Comparison of ENCODE assay signal across 25 cellular contexts in genomic region chr11:132982769-132983168, GRCh38.
A peak's percentile ranks its signal among the peaks of the same experiment; 100 is the strongest.
DNase-seq lines count a peak whose midpoint lies in the region; FAIRE-seq and TF ChIP-seq lines count a peak whose summit lies in the region.
"Had no signal": no experiment of that assay in that cellular context is flagged by ENCODE, and none has a peak within 500 bp of the region (broad histone marks: within the 10 kb centered on the region; RNA-seq: fewer than 3 reads in every experiment).

No MANE protein-coding gene starts in this region.

- peak; percentile 57 for DNase-seq in NCI-H345 (lab: John Stamatoyannopoulos, UW)
- no peak for DNase-seq in NCI-H345 treated with DMSO at 0.1 percent for 48 hours (lab: John Stamatoyannopoulos, UW; ENCODE audit: unreplicated experiment)
- DNase-seq in NCI-H1105 (lab: John Stamatoyannopoulos, UW), result peak; percentile 91
- peak; percentile 12 for DNase-seq in astrocyte (ENCODE audit: low read depth)
- DNase-seq in neural progenitor cell (ENCODE audit: low spot score), result peak; percentile 46
- DNase-seq in HuH-7 (ENCODE audit: low spot score), result no peak
- DNase-seq in activated effector memory CD4-positive, alpha-beta T cell treated with Interleukin-2 at 50 U/mL for 16 hours, result no peak
- DNase-seq: C1 segment of cervical spinal cord; CD8-positive, alpha-beta T cell; DMS 273 treated with DMSO at 0.1 percent for 48 hours; DND-41; H7; MV-4-11; NCI-H1417 treated with DMSO at 0.1 percent for 48 hours; NCI-H187 treated with DMSO at 0.1 percent for 48 hours; NCI-H2171 treated with DMSO at 0.1 percent for 48 hours; NCI-H446; NCI-H526; Right ventricle myocardium superior; RPMI8226; T-cell had no signal

- H3K9me3 Mint-ChIP-seq in astrocyte (ENCODE audit: unreplicated experiment) (no peaks in the 10 kb centered on the region), neural progenitor cell (no peaks in the 10 kb centered on the region)
- H3K9me3 Mint-ChIP-seq: CD8-positive, alpha-beta T cell had no signal

- no peak overlapping the region for H2AFZ ChIP-seq in astrocyte (ENCODE audit: low read depth, low read length)
- no peak overlapping the region for H2AFZ ChIP-seq in neural progenitor cell (replicated peaks)

- H3K36me3 ChIP-seq in astrocyte (ENCODE audit: insufficient read depth, low read length), result no peaks in the 10 kb centered on the region
- H3K36me3 ChIP-seq in neural progenitor cell, result no peaks in the 10 kb centered on the region
- H3K36me3 ChIP-seq: SJSA1 had no signal

- H3K9ac ChIP-seq in astrocyte (ENCODE audit: low read length) (no peak overlapping the region), neural progenitor cell (no peak overlapping the region)

- no peak for TF ChIP-seq CTCF in astrocyte (IDR thresholded peaks at IDR 0.05; ENCODE audit: insufficient read depth, low read depth, low read length)
- no peak for TF ChIP-seq CTCF in neural progenitor cell (IDR thresholded peaks at IDR 0.05)

- H3K27ac Mint-ChIP-seq in astrocyte (ENCODE audit: unreplicated experiment) (no peak overlapping the region), neural progenitor cell (no peak overlapping the region)
- H3K27ac Mint-ChIP-seq: CD8-positive, alpha-beta T cell; T-cell had no signal

- no peak overlapping the region for H3K4me3 ChIP-seq in astrocyte (ENCODE audit: insufficient read depth, low read depth, low read length)
- H3K4me3 ChIP-seq in neural progenitor cell, result no peak overlapping the region
- H3K4me3 ChIP-seq: A549, SJSA1 had no signal

- H3K4me2 ChIP-seq in astrocyte (ENCODE audit: low read length) (no peak overlapping the region), neural progenitor cell (no peak overlapping the region)
- H3K4me2 ChIP-seq: A549 had no signal

- no peaks in the 10 kb centered on the region for H3K27me3 ChIP-seq in astrocyte (ENCODE audit: insufficient read depth, low read length)
- H3K27me3 ChIP-seq in neural progenitor cell, result peaks cover 8% of the 10 kb centered on the region
- H3K27me3 ChIP-seq: SJSA1 had no signal

- H3K27me3 Mint-ChIP-seq in astrocyte (ENCODE audit: low read depth, unreplicated experiment), result no peaks in the 10 kb centered on the region
- peaks cover 4% of the 10 kb centered on the region for H3K27me3 Mint-ChIP-seq in neural progenitor cell (ENCODE audit: insufficient read depth, low read depth)
- H3K27me3 Mint-ChIP-seq: T-cell had no signal

- FAIRE-seq in astrocyte (lab: Jason Lieb, UNC), result no peak
- FAIRE-seq: A549, GM19239 had no signal

- no peak overlapping the region for H3K27ac ChIP-seq in astrocyte (ENCODE audit: low read depth, low read length)
- H3K27ac ChIP-seq in neural progenitor cell, result no peak overlapping the region
- H3K27ac ChIP-seq: A549, HL-60, SJSA1 had no signal

- no peaks in the 10 kb centered on the region for H3K36me3 Mint-ChIP-seq in astrocyte (ENCODE audit: low read depth, unreplicated experiment)
- no peaks in the 10 kb centered on the region for H3K36me3 Mint-ChIP-seq in neural progenitor cell
- H3K36me3 Mint-ChIP-seq: CD8-positive, alpha-beta T cell; T-cell had no signal

- H3K9me3 ChIP-seq in astrocyte (ENCODE audit: insufficient read depth, low read depth, low read length) (no peaks in the 10 kb centered on the region), neural progenitor cell (ENCODE audit: low read depth) (no peaks in the 10 kb centered on the region)
- H3K9me3 ChIP-seq: A549, SJSA1 had no signal

- H3K4me1 Mint-ChIP-seq in astrocyte (ENCODE audit: low read depth, unreplicated experiment) (peaks cover 5% of the 10 kb centered on the region), neural progenitor cell (peaks cover 18% of the 10 kb centered on the region)
- H3K4me1 Mint-ChIP-seq: T-cell had no signal

- H3K79me2 ChIP-seq in astrocyte (ENCODE audit: insufficient read depth, low read length) (no peaks in the 10 kb centered on the region), neural progenitor cell (ENCODE audit: low read depth) (no peaks in the 10 kb centered on the region)

- no peaks in the 10 kb centered on the region for H3K4me1 ChIP-seq in astrocyte (ENCODE audit: insufficient read depth, low read length)
- peaks cover 17% of the 10 kb centered on the region for H3K4me1 ChIP-seq in neural progenitor cell
- H3K4me1 ChIP-seq: A549 had no signal

- peaks cover 3% of the 10 kb centered on the region for H3F3A ChIP-seq in neural progenitor cell (ENCODE audit: low read depth)

- no peaks in the 10 kb centered on the region for H4K20me1 ChIP-seq in astrocyte (ENCODE audit: insufficient read depth, low read length)
- H4K20me1 ChIP-seq in neural progenitor cell (ENCODE audit: low read depth), result no peaks in the 10 kb centered on the region

- no peak overlapping the region for H3K4me3 Mint-ChIP-seq in astrocyte (ENCODE audit: unreplicated experiment)
- no peak overlapping the region for H3K4me3 Mint-ChIP-seq in neural progenitor cell
- H3K4me3 Mint-ChIP-seq: CD8-positive, alpha-beta T cell; T-cell had no signal

Comparison
In these comparisons a context has a peak if more than half of its experiments do, and no peak if none do; other contexts are left out.
1. DNase-seq: peak in NCI-H345 (single experiment), NCI-H1105 (single experiment), astrocyte (single experiment) and neural progenitor cell (single experiment); none in NCI-H345 treated with DMSO at 0.1 percent for 48 hours (single experiment), HuH-7 (single experiment) and activated effector memory CD4-positive, alpha-beta T cell treated with Interleukin-2 at 50 U/mL for 16 hours (single experiment).